In the genomic region with DNA sequence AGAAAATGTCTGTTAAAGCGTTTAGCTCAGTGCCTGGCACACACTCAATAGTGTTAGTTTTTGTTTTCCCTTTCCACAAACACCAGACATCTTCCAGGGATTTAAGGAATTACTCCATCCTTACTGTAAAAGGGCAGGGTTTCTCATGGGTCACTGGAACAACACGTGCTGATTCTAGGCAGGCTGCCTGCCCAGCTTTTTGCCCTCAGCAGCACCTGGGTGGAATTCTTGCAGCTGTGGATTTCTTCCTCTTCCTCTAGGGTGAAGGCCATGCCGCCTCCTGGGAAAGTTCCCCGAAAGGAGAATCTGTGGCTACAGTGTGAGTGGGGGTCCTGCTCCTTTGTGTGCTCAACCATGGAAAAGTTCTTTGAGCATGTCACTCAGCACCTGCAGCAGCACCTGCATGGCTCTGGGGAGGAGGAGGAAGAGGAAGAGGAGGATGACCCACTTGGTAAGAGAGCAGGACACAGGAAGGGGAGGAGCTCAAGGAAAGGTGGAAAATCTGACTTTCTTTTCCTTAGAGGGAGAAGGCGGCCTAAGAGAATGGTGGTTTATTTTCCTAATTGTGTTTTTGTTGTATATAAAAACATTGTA, we compare ENCODE assay signal across 16 cellular contexts. TPM values are rescaled to one million over a fixed set of nuclear protein-coding genes. Genes with fewer than 3 reads are reported as not detected.
A peak's percentile ranks its signal among the peaks of the same experiment; 100 is the strongest.
DNase-seq lines count a peak whose midpoint lies in the region; ATAC-seq, FAIRE-seq and TF ChIP-seq lines count a peak whose summit lies in the region.
"Had no signal": no experiment of that assay in that cellular context is flagged by ENCODE, and none has a peak within 500 bp of the region (broad histone marks: within the 10 kb centered on the region; RNA-seq: fewer than 3 reads in every experiment).

No MANE protein-coding gene starts in this region.

- H3K27me3 ChIP-seq in OCI-LY1 (ENCODE audit: insufficient read depth, low read length) (no peaks in the 10 kb centered on the region), H1 (replicated peaks in 1 of 4; ENCODE audit: control insufficient read depth in 3 of 4, extremely low read depth in 1 of 4, insufficient read depth in 3 of 4, low read length in 3 of 4) (no peaks in the 10 kb centered on the region), psoas muscle (ENCODE audit: insufficient read depth in 3 of 3, low read length in 2 of 3) (no peaks in the 10 kb centered on the region)
- H3K27me3 ChIP-seq: SJSA1 had no signal

- H4K91ac ChIP-seq in H1 (replicated peaks; ENCODE audit: insufficient read length, low read length) = no peak overlapping the region

- H3F3A ChIP-seq in OCI-LY1 (ENCODE audit: insufficient read depth, low read length) = no peaks in the 10 kb centered on the region

- H3K36me3 ChIP-seq in OCI-LY1 (ENCODE audit: insufficient read depth, low read length) (peaks cover 17% of the 10 kb centered on the region), H1 (ENCODE audit: control insufficient read depth in 2 of 4, insufficient read depth in 4 of 4, low read length in 3 of 4) (peaks cover 7 to 32% (median 21%) of the 10 kb centered on the region in 4 experiments), psoas muscle (ENCODE audit: insufficient read depth in 1 of 2, low read depth in 1 of 2) (peaks cover 5 to 81% of the 10 kb centered on the region in 2 donors)
- H3K36me3 ChIP-seq: SJSA1 had no signal

- no peak for DNase-seq in activated CD4-positive, alpha-beta T cell treated with anti-CD3 and anti-CD28 coated beads, Interleukin-2, amount 10 ng/mL, durations not matched to agents 24 days and 14 days
- DNase-seq in activated CD4-positive, alpha-beta T cell treated with anti-CD3 and anti-CD28 coated beads, Interleukin-2, amount 50 U/mL, for 48 hours = no peak
- DNase-seq in H1 (ENCODE audit: low read depth in 1 of 2, low spot score in 2 of 2) (no peak), psoas muscle (no peak), NCI-H2196 (lab: John Stamatoyannopoulos, UW; ENCODE audit: unreplicated experiment) (no peak)
- no peak for DNase-seq in stimulated activated CD4-positive, alpha-beta T cell treated with anti-CD3 and anti-CD28 coated beads, Interleukin-4, amount 100 ng/mL, for 1 hour
- DNase-seq: Caco-2, KG1, mesendoderm, NCI-H1436 treated with DMSO at 0.1 percent for 48 hours had no signal

- peaks cover 7% of the 10 kb centered on the region; the same call in 1 of the 2 replicates for H3K79me1 ChIP-seq in H1 (ENCODE audit: low read depth, low read length)

- FAIRE-seq in H1 (lab: Jason Lieb, UNC) = no peak
- FAIRE-seq: A549, G401.6 had no signal

- H3K23me2 ChIP-seq in H1 (ENCODE audit: low read depth, low read length) = 0 out of 2 replicates have a peak, but pooled peaks cover 5% of the 10 kb centered on the region

- H2BK15ac ChIP-seq in H1 (ENCODE audit: low read length) = no peak overlapping the region

- H3K27ac Mint-ChIP-seq in activated CD4-positive, alpha-beta T cell treated with anti-CD3 and anti-CD28 coated beads, Interleukin-2, amount 10 ng/mL, durations not matched to agents 24 days and 14 days = peak overlapping the region; percentile 83

- no peak overlapping the region for H4K5ac ChIP-seq in H1 (ENCODE audit: insufficient read length, low read depth, low read length)

- H3K9ac ChIP-seq in OCI-LY1 (ENCODE audit: low read length) = no peak overlapping the region
- H3K9ac ChIP-seq in H1 (replicated peaks in 1 of 4; ENCODE audit: extremely low read depth in 1 of 4, low read depth in 3 of 4, low read length in 3 of 4) = peak overlapping the region in 1 of 4 experiments; percentile 5; a peak in 1 of 7 replicates

- 84% methylated on average over 5 of the region's 5 CpGs; no CpG with 5 or more reads in 1 of the 2 experiments for WGBS in H1 (ENCODE audit: extremely low coverage in 1 of 2, insufficient coverage in 1 of 2, insufficient read length in 1 of 2, insufficient replicate concordance in 2 of 2, low coverage in 1 of 2, low lambda C conversion rate in 2 of 2, missing lambda C conversion rate in 1 of 2), 2 experiments
- WGBS in psoas muscle, 3 donors = 45 to 56% (median 49%) methylated on average over 5 of the region's 5 CpGs

- CTCF ChIA-PET in H1 (lab: Charles Lee; ENCODE audit: partially characterized antibody) = interaction anchor here (1.0 to 2.5 kb wide), 7 partner anchors 14 to 171 kb away, joined by 3 to 9 read pairs (median 3); no protein-coding TSS in a partner anchor

- no peak overlapping the region for H3K4ac ChIP-seq in H1 (replicated peaks; ENCODE audit: insufficient read length, low read depth, low read length)

- no peak overlapping the region for H2BK120ac ChIP-seq in H1 (replicated peaks; ENCODE audit: low read depth, low read length)

- H3K27me3 Mint-ChIP-seq in activated CD4-positive, alpha-beta T cell treated with anti-CD3 and anti-CD28 coated beads, Interleukin-2, amount 10 ng/mL, durations not matched to agents 24 days and 14 days = no peaks in the 10 kb centered on the region

- no peak overlapping the region for H2BK12ac ChIP-seq in H1 (ENCODE audit: low read depth, low read length)

- H3K4me2 ChIP-seq in OCI-LY1 (ENCODE audit: low read length) (no peak overlapping the region), H1 (ENCODE audit: insufficient read depth in 1 of 2, low read depth in 2 of 2, low read length in 2 of 2) (no peak overlapping the region)
- H3K4me2 ChIP-seq: A549 had no signal

- TF ChIP-seq CTCF in OCI-LY1 (IDR thresholded peaks at IDR 0.05; ENCODE audit: low read length) (no peak), H1 (IDR thresholded peaks at IDR 0.05; ENCODE audit: control extremely low read depth in 1 of 3, insufficient read depth in 1 of 3, low read depth in 1 of 3, low read length in 3 of 3) (no peak), psoas muscle (IDR thresholded peaks at IDR 0.05) (no peak)

- no peak overlapping the region for H3K56ac ChIP-seq in H1 (replicated peaks; ENCODE audit: insufficient read length, low read depth, low read length)

- H2AK5ac ChIP-seq in H1 (ENCODE audit: low read depth, low read length) = no peak overlapping the region

- no peak overlapping the region for H3K23ac ChIP-seq in H1 (ENCODE audit: insufficient read length)

- no peak for TF ChIP-seq EP300 in H1 (IDR thresholded peaks at IDR 0.05; ENCODE audit: borderline replicate concordance in 1 of 2, low read depth in 2 of 2, low read length in 2 of 2)

- H3K9me2 ChIP-seq in OCI-LY1 (ENCODE audit: low read depth, low read length) = no peaks in the 10 kb centered on the region

- H3K27ac ChIP-seq in OCI-LY1 (ENCODE audit: low read depth, low read length, poor library complexity, severe bottlenecking) = peak overlapping the region; percentile 12
- H3K27ac ChIP-seq in H1 (ENCODE audit: low read depth, low read length) = 0 out of 2 replicates have a peak overlapping the region, but pooled peaks have one; percentile 32
- H3K27ac ChIP-seq in psoas muscle = peak overlapping the region; percentile 23
- H3K27ac ChIP-seq: A549, SJSA1 had no signal

- H3K79me2 ChIP-seq in OCI-LY1 (ENCODE audit: insufficient read depth, low read length) (peaks cover 4% of the 10 kb centered on the region), H1 (ENCODE audit: control insufficient read depth in 1 of 2, insufficient read depth in 2 of 2, low read length in 2 of 2) (peaks cover 7 to 24% of the 10 kb centered on the region in 2 experiments)

- no peaks in the 10 kb centered on the region for H3K9me3 ChIP-seq in OCI-LY1 (ENCODE audit: low read length)
- H3K9me3 ChIP-seq in H1 (ENCODE audit: insufficient read depth in 2 of 2, low read depth in 1 of 2, low read length in 1 of 2) = no peaks in the 10 kb centered on the region
- no peaks in the 10 kb centered on the region for H3K9me3 ChIP-seq in psoas muscle
- H3K9me3 ChIP-seq: A549, Caco-2, SJSA1 had no signal

- H3K4me3 ChIP-seq in OCI-LY1 (ENCODE audit: low read depth, low read length, poor library complexity, severe bottlenecking) (no peak overlapping the region), H1 (ENCODE audit: extremely low read depth in 1 of 4, insufficient read depth in 2 of 4, low read depth in 3 of 4, low read length in 4 of 4) (no peak overlapping the region), psoas muscle (no peak overlapping the region)
- H3K4me3 ChIP-seq: A549, SJSA1 had no signal

- no peak overlapping the region for H3K4me3 Mint-ChIP-seq in activated CD4-positive, alpha-beta T cell treated with anti-CD3 and anti-CD28 coated beads, Interleukin-2, amount 10 ng/mL, durations not matched to agents 24 days and 14 days

- intact Hi-C loops in activated CD4-positive, alpha-beta T cell treated with anti-CD3 and anti-CD28 coated beads, Interleukin-2, amount 10 ng/mL, durations not matched to agents 24 days and 14 days (cut with micrococcal nuclease) = no loop called here
- intact Hi-C loops in psoas muscle (cut with DNase I) = no loop called here

- H2BK5ac ChIP-seq in H1 (ENCODE audit: low read depth, low read length) = no peak overlapping the region

- H2AFZ ChIP-seq in OCI-LY1 (ENCODE audit: low read length) (no peak overlapping the region), H1 (ENCODE audit: low read length) (no peak overlapping the region)

- H4K20me1 ChIP-seq in OCI-LY1 (ENCODE audit: insufficient read depth, low read length) = no peaks in the 10 kb centered on the region
- peaks cover 0 to 13% of the 10 kb centered on the region in 2 experiments for H4K20me1 ChIP-seq in H1 (replicated peaks in 1 of 2; ENCODE audit: control insufficient read depth in 1 of 2, insufficient read depth in 2 of 2, low read length in 2 of 2)

- H2BK20ac ChIP-seq in H1 (ENCODE audit: low read length) = no peak overlapping the region

- no peaks in the 10 kb centered on the region for H3K9me3 Mint-ChIP-seq in activated CD4-positive, alpha-beta T cell treated with anti-CD3 and anti-CD28 coated beads, Interleukin-2, amount 10 ng/mL, durations not matched to agents 24 days and 14 days

- H3K4me1 Mint-ChIP-seq in activated CD4-positive, alpha-beta T cell treated with anti-CD3 and anti-CD28 coated beads, Interleukin-2, amount 10 ng/mL, durations not matched to agents 24 days and 14 days = peaks cover 21% of the 10 kb centered on the region

- no peak for TF ChIP-seq RAD21 in H1 (IDR thresholded peaks at IDR 0.05 in 1 of 2, conservative IDR thresholded peaks at IDR 0.05 in 1 of 2; ENCODE audit: low read depth in 2 of 2, low read length in 2 of 2)

- POLR2A ChIA-PET in H1 (lab: Charles Lee; ENCODE audit: partially characterized antibody) = interaction anchor here (0.5 to 3.2 kb wide), 6 partner anchors 8 to 1525 kb away, joined by 3 to 19 read pairs (median 4); a partner anchor contains a TSS

- H3K18ac ChIP-seq in H1 (ENCODE audit: extremely low read depth, low read length) = no peak overlapping the region

- H3K14ac ChIP-seq in H1 (ENCODE audit: insufficient read length) = no peak overlapping the region

- peak in 1 of 4 donors; percentile 16 for ATAC-seq in psoas muscle
- no peak for ATAC-seq in activated CD4-positive, CD25-positive, alpha-beta regulatory T cell treated with anti-CD3 and anti-CD28 coated beads, Interleukin-2, amount 50 U/mL, for 24 hours
- ATAC-seq: A549 had no signal

- peaks cover 13% of the 10 kb centered on the region for H3K4me1 ChIP-seq in OCI-LY1 (ENCODE audit: insufficient read depth, low read length, severe bottlenecking)
- H3K4me1 ChIP-seq in H1 (replicated peaks in 1 of 4; ENCODE audit: control insufficient read depth in 3 of 4, insufficient read depth in 4 of 4, low read length in 3 of 4) = peaks cover 0 to 8% (median 6%) of the 10 kb centered on the region in 4 experiments; a peak in 5 of 7 replicates
- peaks cover 12% of the 10 kb centered on the region for H3K4me1 ChIP-seq in psoas muscle

- no peak overlapping the region for H4K8ac ChIP-seq in H1 (ENCODE audit: extremely low read depth, insufficient read depth, low read length)

- peaks cover 37% of the 10 kb centered on the region for H3K36me3 Mint-ChIP-seq in activated CD4-positive, alpha-beta T cell treated with anti-CD3 and anti-CD28 coated beads, Interleukin-2, amount 10 ng/mL, durations not matched to agents 24 days and 14 days (ENCODE audit: low read depth)

- TF ChIP-seq POLR2A in H1 (IDR thresholded peaks at IDR 0.05; ENCODE audit: control extremely low read depth in 1 of 2, low read depth in 2 of 2, low read length in 2 of 2) = no peak

RNA-seq across cellular contexts. Expression of a gene that starts 5.4 kb away (rescaled TPM):
- 34.9 and 41.4 TPM in 2 replicates for total RNA-seq in activated CD4-positive, alpha-beta T cell treated with anti-CD3 and anti-CD28 coated beads, Interleukin-2, amount 10 ng/mL, durations not matched to agents 24 days and 14 days
- total RNA-seq in H1 (2021; fragmentation: NEBNext Ultra II Directional; extraction: Animal tissue kit (Norgen Biotek cat#: 25700)) = 35.0 and 36.6 TPM in 2 replicates
- polyA plus RNA-seq in H1 (2011; rRNA removed) = 37.3 and 41.2 TPM in 2 replicates
- 42.7 TPM for polyA plus RNA-seq in H1 (2011; cell fraction: cytosol; rRNA removed)
- polyA plus RNA-seq in H1 (2011; cell fraction: nucleus; rRNA removed) = 75.6 TPM
- 21.7 to 33.1 TPM (median 27.9 TPM) in 4 replicates for polyA plus RNA-seq in H1 (2012, experiment 1 of 2)
- polyA plus RNA-seq in H1 (2012, experiment 2 of 2) = 15.8 TPM
- polyA plus RNA-seq in H1 (2013, experiment 1 of 2) = 21.5 TPM
- polyA plus RNA-seq in H1 (2013, experiment 2 of 2) = 19.9 TPM
- polyA minus RNA-seq in H1 (2011; rRNA and poly(A)+ RNA removed) = 55.7 and 67.4 TPM in 2 replicates
- polyA minus RNA-seq in H1 (2011; cell fraction: cytosol; rRNA and poly(A)+ RNA removed) = 22.5 TPM
- 48.1 TPM for polyA minus RNA-seq in H1 (2011; cell fraction: nucleus; rRNA and poly(A)+ RNA removed)
- 10 to 100 TPM; 10.1 to 16.2 (median 14.3) TPM for total RNA-seq in psoas muscle
- polyA plus RNA-seq in psoas muscle = 10 to 100 TPM in 2 of 3 donors, 1 to 10 TPM in 1; 8.3 to 20.6 (median 10.9) TPM

RNA-seq across cellular contexts. Expression of a gene that starts 19.6 kb away (rescaled TPM):
- total RNA-seq in activated CD4-positive, alpha-beta T cell treated with anti-CD3 and anti-CD28 coated beads, Interleukin-2, amount 10 ng/mL, durations not matched to agents 24 days and 14 days = 31.5 and 33.5 TPM in 2 replicates
- total RNA-seq in H1 (2021; fragmentation: NEBNext Ultra II Directional; extraction: Animal tissue kit (Norgen Biotek cat#: 25700)) = 3.3 and 4.0 TPM in 2 replicates
- polyA plus RNA-seq in H1 (2011; rRNA removed) (2.5 and 3.4 TPM in 2 replicates), psoas muscle (10 to 100 TPM; 14.5 to 28.7 (median 15.2) TPM)
- polyA plus RNA-seq in H1 (2011; cell fraction: cytosol; rRNA removed) = 2.4 TPM
- polyA plus RNA-seq in H1 (2011; cell fraction: nucleus; rRNA removed) = 10.6 TPM
- 2.4 to 3.1 TPM (median 2.9 TPM) in 4 replicates for polyA plus RNA-seq in H1 (2012, experiment 1 of 2)
- 1.8 TPM for polyA plus RNA-seq in H1 (2012, experiment 2 of 2)
- polyA plus RNA-seq in H1 (2013, experiment 1 of 2) = 3.9 TPM
- 3.4 TPM for polyA plus RNA-seq in H1 (2013, experiment 2 of 2)
- polyA minus RNA-seq in H1 (2011; rRNA and poly(A)+ RNA removed) = 2.8 and 3.4 TPM in 2 replicates
- 3.7 TPM for polyA minus RNA-seq in H1 (2011; cell fraction: cytosol; rRNA and poly(A)+ RNA removed)
- 4.6 TPM for polyA minus RNA-seq in H1 (2011; cell fraction: nucleus; rRNA and poly(A)+ RNA removed)
- total RNA-seq in psoas muscle = 10 to 100 TPM; 10.9 to 16.8 (median 15.0) TPM

RNA-seq across cellular contexts. Expression of a gene that starts 22.1 kb away (rescaled TPM):
- total RNA-seq in activated CD4-positive, alpha-beta T cell treated with anti-CD3 and anti-CD28 coated beads, Interleukin-2, amount 10 ng/mL, durations not matched to agents 24 days and 14 days = 0.07 TPM in 1 of 2 replicates, not detected in the other
- 2.3 and 2.9 TPM in 2 replicates for total RNA-seq in H1 (2021; fragmentation: NEBNext Ultra II Directional; extraction: Animal tissue kit (Norgen Biotek cat#: 25700))
- 1.8 and 2.9 TPM in 2 replicates for polyA plus RNA-seq in H1 (2011; rRNA removed)
- polyA plus RNA-seq in H1 (2011; cell fraction: cytosol; rRNA removed) = 1.3 TPM
- polyA plus RNA-seq in H1 (2011; cell fraction: nucleus; rRNA removed) = 4.5 TPM
- polyA plus RNA-seq in H1 (2012, experiment 1 of 2) = 1.5 to 2.0 TPM (median 1.9 TPM) in 4 replicates
- polyA plus RNA-seq in H1 (2012, experiment 2 of 2) = 1.0 TPM
- polyA plus RNA-seq in H1 (2013, experiment 1 of 2) = 1.5 TPM
- 1.5 TPM for polyA plus RNA-seq in H1 (2013, experiment 2 of 2)
- polyA minus RNA-seq in H1 (2011; rRNA and poly(A)+ RNA removed) = 2.5 and 3.1 TPM in 2 replicates
- 1.0 TPM for polyA minus RNA-seq in H1 (2011; cell fraction: cytosol; rRNA and poly(A)+ RNA removed)
- 2.5 TPM for polyA minus RNA-seq in H1 (2011; cell fraction: nucleus; rRNA and poly(A)+ RNA removed)
- under 1 TPM in 3 of 4 donors, not detected in 1; 0.12 to 0.38 (median 0.30) TPM for total RNA-seq in psoas muscle
- under 1 TPM; 0.03 to 0.22 (median 0.08) TPM for polyA plus RNA-seq in psoas muscle
- total RNA-seq: subcutaneous adipose tissue had no signal

RNA-seq across cellular contexts. Expression of a gene that starts 25.1 kb away (rescaled TPM):
- 76.1 and 79.4 TPM in 2 replicates for total RNA-seq in activated CD4-positive, alpha-beta T cell treated with anti-CD3 and anti-CD28 coated beads, Interleukin-2, amount 10 ng/mL, durations not matched to agents 24 days and 14 days
- 59.8 and 62.9 TPM in 2 replicates for total RNA-seq in H1 (2021; fragmentation: NEBNext Ultra II Directional; extraction: Animal tissue kit (Norgen Biotek cat#: 25700))
- polyA plus RNA-seq in H1 (2011; rRNA removed) (207 and 236 TPM in 2 replicates), psoas muscle (10 to 100 TPM; 12.1 to 38.7 (median 27.3) TPM)
- 120 TPM for polyA plus RNA-seq in H1 (2011; cell fraction: cytosol; rRNA removed)
- 164 TPM for polyA plus RNA-seq in H1 (2011; cell fraction: nucleus; rRNA removed)
- polyA plus RNA-seq in H1 (2012, experiment 1 of 2) = 53.0 to 62.4 TPM (median 60.8 TPM) in 4 replicates
- 65.1 TPM for polyA plus RNA-seq in H1 (2012, experiment 2 of 2)
- polyA plus RNA-seq in H1 (2013, experiment 1 of 2) = 100 TPM
- polyA plus RNA-seq in H1 (2013, experiment 2 of 2) = 99.2 TPM
- polyA minus RNA-seq in H1 (2011; rRNA and poly(A)+ RNA removed) = 125 and 138 TPM in 2 replicates
- polyA minus RNA-seq in H1 (2011; cell fraction: cytosol; rRNA and poly(A)+ RNA removed) = 43.4 TPM
- polyA minus RNA-seq in H1 (2011; cell fraction: nucleus; rRNA and poly(A)+ RNA removed) = 64.8 TPM
- total RNA-seq in psoas muscle = 10 to 100 TPM in 3 of 4 donors, 1 to 10 TPM in 1; 9.4 to 12.9 (median 12.3) TPM

RNA-seq across cellular contexts. Expression of a gene that starts 41.8 kb away (rescaled TPM):
- total RNA-seq in activated CD4-positive, alpha-beta T cell treated with anti-CD3 and anti-CD28 coated beads, Interleukin-2, amount 10 ng/mL, durations not matched to agents 24 days and 14 days = 23.3 and 25.0 TPM in 2 replicates
- total RNA-seq in H1 (2021; fragmentation: NEBNext Ultra II Directional; extraction: Animal tissue kit (Norgen Biotek cat#: 25700)) = 12.9 and 13.2 TPM in 2 replicates
- polyA plus RNA-seq in H1 (2011; rRNA removed) (18.6 and 30.5 TPM in 2 replicates), psoas muscle (10 to 100 TPM in 2 of 3 donors, 1 to 10 TPM in 1; 8.8 to 15.4 (median 10.3) TPM)
- polyA plus RNA-seq in H1 (2011; cell fraction: cytosol; rRNA removed) = 18.6 TPM
- polyA plus RNA-seq in H1 (2011; cell fraction: nucleus; rRNA removed) = 42.3 TPM
- 9.7 to 18.1 TPM (median 14.2 TPM) in 4 replicates for polyA plus RNA-seq in H1 (2012, experiment 1 of 2)
- 16.4 TPM for polyA plus RNA-seq in H1 (2012, experiment 2 of 2)
- 10.0 TPM for polyA plus RNA-seq in H1 (2013, experiment 1 of 2)
- 9.6 TPM for polyA plus RNA-seq in H1 (2013, experiment 2 of 2)
- polyA minus RNA-seq in H1 (2011; rRNA and poly(A)+ RNA removed) = 18.7 and 19.9 TPM in 2 replicates
- 15.4 TPM for polyA minus RNA-seq in H1 (2011; cell fraction: cytosol; rRNA and poly(A)+ RNA removed)
- 21.6 TPM for polyA minus RNA-seq in H1 (2011; cell fraction: nucleus; rRNA and poly(A)+ RNA removed)
- total RNA-seq in psoas muscle = 10 to 100 TPM; 18.1 to 28.7 (median 27.1) TPM
